Comparison of ENCODE assay signal across 1 cellular context in genomic region chr20:35539756-35540212, GRCh38.
TF ChIP-seq lines count a peak whose summit lies in the region.

No MANE protein-coding gene starts in this region.

TF ChIP-seq in HepG2, 621 proteins besides CTCF, POLR2A, EP300 and RAD21 (continued from another document and continues in another):
- TF ChIP-seq ARID4A (CRISPR knock-in tag; IDR thresholded peaks at IDR 0.05; ENCODE audit: borderline replicate concordance): peak; percentile 42; the same call in 1 of the 2 replicates
- TF ChIP-seq THAP8 (CRISPR knock-in tag; IDR thresholded peaks at IDR 0.05; ENCODE audit: borderline replicate concordance): no peak
- TF ChIP-seq KDM4B (CRISPR knock-in tag; IDR thresholded peaks at IDR 0.05): 0 out of 2 replicates have a peak, but pooled peaks have one; percentile 41
- no peak for TF ChIP-seq FOXK2 (IDR thresholded peaks at IDR 0.05)
- TF ChIP-seq NONO (IDR thresholded peaks at IDR 0.05): no peak
- TF ChIP-seq NONO (CRISPR knock-in tag; conservative IDR thresholded peaks at IDR 0.05): no peak
- no peak for TF ChIP-seq THAP7 (CRISPR knock-in tag; IDR thresholded peaks at IDR 0.05)
- no peak for TF ChIP-seq ZNF572 (CRISPR knock-in tag; IDR thresholded peaks at IDR 0.05)
- TF ChIP-seq ZBTB42 (CRISPR knock-in tag; IDR thresholded peaks at IDR 0.05): no peak
- TF ChIP-seq ZNF567 (CRISPR knock-in tag; IDR thresholded peaks at IDR 0.05; ENCODE audit: borderline replicate concordance): no peak
- peak; percentile 66 for TF ChIP-seq GATAD1 (CRISPR knock-in tag; IDR thresholded peaks at IDR 0.05)
- TF ChIP-seq PLRG1 (conservative IDR thresholded peaks at IDR 0.05): no peak
- TF ChIP-seq RBM39 (IDR thresholded peaks at IDR 0.05; ENCODE audit: low read depth, low read length, poor library complexity, severe bottlenecking): no peak
- TF ChIP-seq FOXO1 (CRISPR knock-in tag; IDR thresholded peaks at IDR 0.05): no peak
- TF ChIP-seq ZFP62 (CRISPR knock-in tag; IDR thresholded peaks at IDR 0.05): no peak
- TF ChIP-seq GATAD2A (CRISPR knock-in tag; IDR thresholded peaks at IDR 0.05): no peak
- no peak for TF ChIP-seq ZFP36L2 (CRISPR knock-in tag; IDR thresholded peaks at IDR 0.05)
- no peak for TF ChIP-seq ZNF672 (CRISPR knock-in tag; IDR thresholded peaks at IDR 0.05)
- TF ChIP-seq DPF2 (CRISPR knock-in tag; IDR thresholded peaks at IDR 0.05; ENCODE audit: borderline replicate concordance, low read depth): no peak
- TF ChIP-seq YY1 (IDR thresholded peaks at IDR 0.05; ENCODE audit: insufficient read depth, insufficient replicate concordance, low read depth, low read length): no peak
- TF ChIP-seq PRDM15 (CRISPR knock-in tag; IDR thresholded peaks at IDR 0.05): no peak
- no peak for TF ChIP-seq ZNF597 (CRISPR knock-in tag; IDR thresholded peaks at IDR 0.05)
- no peak for TF ChIP-seq CBX1 (IDR thresholded peaks at IDR 0.05; ENCODE audit: low read depth)
- no peak for TF ChIP-seq CERS6 (CRISPR knock-in tag; IDR thresholded peaks at IDR 0.05)
- TF ChIP-seq PTBP1 (IDR thresholded peaks at IDR 0.05; ENCODE audit: low read depth, low read length, poor library complexity, severe bottlenecking): no peak
- no peak for TF ChIP-seq PRPF4 (IDR thresholded peaks at IDR 0.05; ENCODE audit: low read depth, low read length, poor library complexity, severe bottlenecking)
- no peak for TF ChIP-seq ZNF367 (CRISPR knock-in tag; IDR thresholded peaks at IDR 0.05; ENCODE audit: borderline replicate concordance)
- no peak for TF ChIP-seq RERE (CRISPR knock-in tag; IDR thresholded peaks at IDR 0.05; ENCODE audit: low read depth)
- no peak for TF ChIP-seq CREM (IDR thresholded peaks at IDR 0.05)
- TF ChIP-seq CREM (CRISPR knock-in tag; IDR thresholded peaks at IDR 0.05): no peak
- TF ChIP-seq MLLT10 (CRISPR knock-in tag; IDR thresholded peaks at IDR 0.05): no peak
- no peak for TF ChIP-seq ZC3H13 (CRISPR knock-in tag; IDR thresholded peaks at IDR 0.05)
- TF ChIP-seq TAF15 (IDR thresholded peaks at IDR 0.05; ENCODE audit: low read depth, low read length, poor library complexity, severe bottlenecking): no peak
- TF ChIP-seq HMGXB3 (CRISPR knock-in tag; IDR thresholded peaks at IDR 0.05; ENCODE audit: borderline replicate concordance): no peak; the same call in 1 of the 2 replicates
- TF ChIP-seq ZNF720 (CRISPR knock-in tag; IDR thresholded peaks at IDR 0.05): no peak
- TF ChIP-seq ZNF557 (CRISPR knock-in tag; IDR thresholded peaks at IDR 0.05): no peak
- no peak for TF ChIP-seq NBN (conservative IDR thresholded peaks at IDR 0.05)
- TF ChIP-seq ZKSCAN5 (CRISPR knock-in tag; IDR thresholded peaks at IDR 0.05): no peak
- TF ChIP-seq CC2D1A (CRISPR knock-in tag; IDR thresholded peaks at IDR 0.05): no peak
- TF ChIP-seq DMAP1 (CRISPR knock-in tag; IDR thresholded peaks at IDR 0.05): 0 out of 2 replicates have a peak, but pooled peaks have one; percentile 32
- no peak for TF ChIP-seq ADNP (CRISPR knock-in tag; IDR thresholded peaks at IDR 0.05)
- no peak for TF ChIP-seq ZNF784 (CRISPR knock-in tag; IDR thresholded peaks at IDR 0.05; ENCODE audit: borderline replicate concordance)
